Comparison of ENCODE assay signal across 22 cellular contexts in the genomic region with DNA sequence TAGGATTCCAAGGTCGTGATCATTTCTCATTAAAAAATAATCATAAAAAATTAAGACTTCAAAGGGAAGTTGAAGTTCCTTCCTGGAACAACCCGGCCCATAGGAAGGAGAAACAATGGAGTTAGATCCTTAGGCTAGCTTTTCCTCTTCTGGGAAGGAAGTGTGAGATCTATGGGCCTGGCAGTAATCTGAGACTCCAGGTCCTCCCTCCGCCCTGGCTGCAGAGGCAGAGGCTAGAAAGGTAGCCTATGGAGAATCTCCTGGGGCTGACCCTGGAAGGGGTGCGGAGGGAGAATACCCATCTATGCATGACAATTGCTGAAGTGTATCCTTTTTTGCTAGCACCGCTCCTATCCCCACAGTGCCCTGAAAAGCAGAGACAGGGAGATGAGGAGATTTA.
"Had no signal": no experiment of that assay in that cellular context is flagged by ENCODE, and none has a peak within 500 bp of the region (broad histone marks: within the 10 kb centered on the region; RNA-seq: fewer than 3 reads in every experiment).

No MANE protein-coding gene starts in this region.

- H3K36me3 Mint-ChIP-seq: activated naive CD4-positive, alpha-beta T cell treated with anti-CD3 and anti-CD28 coated beads, Interleukin-2, amount 10 ng/mL, durations not matched to agents 7 days and 5 days had no signal

- H3K4me3 ChIP-seq: thyroid gland, upper lobe of right lung had no signal

- H3K4me3 Mint-ChIP-seq: activated B cell treated with CpG ODN at 0.5 μM for 24 hours; activated CD4-positive, alpha-beta T cell treated with anti-CD3 and anti-CD28 coated beads for 36 hours; activated naive CD4-positive, alpha-beta T cell treated with anti-CD3 and anti-CD28 coated beads, Interleukin-2, amount 10 ng/mL, durations not matched to agents 7 days and 5 days; nephron; stimulated activated naive CD8-positive, alpha-beta T cell treated with anti-CD3 and anti-CD28 coated beads, Interleukin-15, Interleukin-2, amounts not matched to agents 100 ng/mL and 50 ng/mL, for 24 hours; T-helper 1 cell treated with Interleukin-12 subunit alpha and Interleukin-12 subunit beta and Interleukin-4 antibody, amounts not matched to agents 30 μg/mL and 1 μg/mL, for 36 hours had no signal

- H3K9me3 Mint-ChIP-seq: activated B cell treated with CpG ODN at 0.5 μM for 24 hours; activated naive CD4-positive, alpha-beta T cell treated with anti-CD3 and anti-CD28 coated beads, Interleukin-2, amount 10 ng/mL, durations not matched to agents 7 days and 5 days; nephron; stimulated activated naive CD8-positive, alpha-beta T cell treated with anti-CD3 and anti-CD28 coated beads, Interleukin-15, Interleukin-2, amounts not matched to agents 100 ng/mL and 50 ng/mL, for 24 hours; T-helper 1 cell treated with Interleukin-12 subunit alpha and Interleukin-12 subunit beta and Interleukin-4 antibody, amounts not matched to agents 30 μg/mL and 1 μg/mL, for 36 hours had no signal

- ATAC-seq: activated CD4-positive, alpha-beta T cell treated with anti-CD3 and anti-CD28 coated beads for 36 hours; left colon; upper lobe of right lung had no signal

- H3K27ac Mint-ChIP-seq: activated B cell treated with CpG ODN at 0.5 μM for 24 hours; activated CD4-positive, alpha-beta T cell treated with anti-CD3 and anti-CD28 coated beads for 36 hours; activated naive CD4-positive, alpha-beta T cell treated with anti-CD3 and anti-CD28 coated beads, Interleukin-2, amount 10 ng/mL, durations not matched to agents 7 days and 5 days; nephron; stimulated activated naive CD8-positive, alpha-beta T cell treated with anti-CD3 and anti-CD28 coated beads, Interleukin-15, Interleukin-2, amounts not matched to agents 100 ng/mL and 50 ng/mL, for 24 hours; T-helper 1 cell treated with Interleukin-12 subunit alpha and Interleukin-12 subunit beta and Interleukin-4 antibody, amounts not matched to agents 30 μg/mL and 1 μg/mL, for 36 hours had no signal

- H3K9me3 ChIP-seq: thyroid gland, upper lobe of right lung had no signal

- H3K27me3 ChIP-seq: thyroid gland, upper lobe of right lung had no signal

- H3K36me3 ChIP-seq: thyroid gland, upper lobe of right lung had no signal

- H3K4me1 ChIP-seq: thyroid gland, upper lobe of right lung had no signal

- H3K4me1 Mint-ChIP-seq: activated B cell treated with CpG ODN at 0.5 μM for 24 hours; activated CD4-positive, alpha-beta T cell treated with anti-CD3 and anti-CD28 coated beads for 36 hours; activated naive CD4-positive, alpha-beta T cell treated with anti-CD3 and anti-CD28 coated beads, Interleukin-2, amount 10 ng/mL, durations not matched to agents 7 days and 5 days had no signal

- H3K27me3 Mint-ChIP-seq: activated CD4-positive, alpha-beta T cell treated with anti-CD3 and anti-CD28 coated beads for 36 hours; stimulated activated naive CD8-positive, alpha-beta T cell treated with anti-CD3 and anti-CD28 coated beads, Interleukin-15, Interleukin-2, amounts not matched to agents 100 ng/mL and 50 ng/mL, for 24 hours had no signal

- H3K27ac ChIP-seq: thyroid gland, upper lobe of right lung had no signal

- DNase-seq: activated B cell treated with CpG ODN at 0.5 μM for 24 hours; activated CD4-positive, alpha-beta T cell treated with anti-CD3 and anti-CD28 coated beads for 36 hours; activated CD4-positive, alpha-beta T cell treated with anti-CD3 and anti-CD28 coated beads, Interleukin-2, amount 50 U/mL, for 48 hours; activated CD8-positive, alpha-beta memory T cell treated with anti-CD3 and anti-CD28 coated beads, Interleukin-2, amount 50 U/mL, for 48 hours; activated effector memory CD4-positive, alpha-beta T cell treated with anti-CD3 and anti-CD28 coated beads, Interleukin-2, amount 50 U/mL, for 16 hours; activated naive CD4-positive, alpha-beta T cell treated with anti-CD3 and anti-CD28 coated beads, Interleukin-2, amount 10 ng/mL, durations not matched to agents 7 days and 5 days; amygdala; cortex of kidney; islet precursor cell; left colon; occipital lobe; posterior cingulate gyrus; retina; stimulated activated CD4-positive, alpha-beta T cell treated with anti-CD3 and anti-CD28 coated beads, Interleukin-12 subunit alpha, Interleukin-12 subunit beta, amount 100 ng/mL, for 4 hours; stimulated activated CD4-positive, alpha-beta T cell treated with anti-CD3 and anti-CD28 coated beads, Interleukin-4, amount 100 ng/mL, for 4 hours; substantia nigra; T1000; thyroid gland; upper lobe of right lung had no signal
